Comparison of ENCODE assay signal across 13 cellular contexts in genomic region chr2:196677404-196677803, GRCh38.
A peak's percentile ranks its signal among the peaks of the same experiment; 100 is the strongest.
DNase-seq lines count a peak whose midpoint lies in the region; ATAC-seq and TF ChIP-seq lines count a peak whose summit lies in the region.
"Had no signal": no experiment of that assay in that cellular context is flagged by ENCODE, and none has a peak within 500 bp of the region (broad histone marks: within the 10 kb centered on the region; RNA-seq: fewer than 3 reads in every experiment).

No MANE protein-coding gene starts in this region.

- H3K36me3 ChIP-seq in HEK293 (ENCODE audit: control insufficient read depth in 2 of 2, insufficient read depth in 1 of 2, low read length in 2 of 2): peaks cover 28 to 53% of the 10 kb centered on the region in 2 experiments

- no peak for ATAC-seq in GM19467 (IDR thresholded peaks at IDR 0.05; ENCODE audit: unreplicated experiment)
- no peak for ATAC-seq in HG03196 (IDR thresholded peaks at IDR 0.05; ENCODE audit: unreplicated experiment)
- ATAC-seq in GM21367 (IDR thresholded peaks at IDR 0.05; ENCODE audit: unreplicated experiment): no peak
- ATAC-seq in GM21717 (IDR thresholded peaks at IDR 0.05; ENCODE audit: unreplicated experiment): no peak
- ATAC-seq: activated CD4-positive, alpha-beta T cell treated with anti-CD3 and anti-CD28 coated beads for 36 hours had no signal

- no peak for TF ChIP-seq CTCF in HEK293 (tag by site-specific recombination; IDR thresholded peaks at IDR 0.05)
- TF ChIP-seq CTCF in astrocyte of the cerebellum (IDR thresholded peaks at IDR 0.05; ENCODE audit: low read depth, low read length, missing control alignments): no peak

- peak; percentile 18 for DNase-seq in ACHN
- peak; percentile 49 for DNase-seq in astrocyte of the cerebellum (ENCODE audit: low read depth)
- DNase-seq in inferior parietal cortex (ENCODE audit: extremely low spot score): peak; percentile 6
- DNase-seq: activated CD4-positive, alpha-beta T cell treated with anti-CD3 and anti-CD28 coated beads for 36 hours; C1 segment of cervical spinal cord; cortex of kidney; stimulated activated CD4-positive, alpha-beta T cell treated with anti-CD3 and anti-CD28 coated beads, Interleukin-12 subunit alpha, Interleukin-12 subunit beta, amount 100 ng/mL, for 4 hours had no signal

- in situ Hi-C loops in ACHN (cut with HindIII; ENCODE audit: low pct_ligation_motif_present, low pct_unique_long_range_greater_than_20kb, low sequenced_read_pairs): no loop called here
- in situ Hi-C loops in astrocyte of the cerebellum (cut with HindIII; ENCODE audit: low sequenced_read_pairs): no loop called here

- H3K27ac ChIP-seq in HEK293 (ENCODE audit: extremely low read depth, low read depth, low read length): no peak overlapping the region
- H3K27ac ChIP-seq: SJSA1 had no signal

- H3K9me3 ChIP-seq in HEK293 (ENCODE audit: control insufficient read depth, insufficient read depth, low read depth, low read length): no peaks in the 10 kb centered on the region
- H3K9me3 ChIP-seq: SJSA1 had no signal

- POLR2A ChIA-PET in HEK293 (lab: Yijun Ruan, JAX): no interaction called here

- CTCF ChIA-PET in HEK293 (lab: Yijun Ruan, JAX): no interaction called here

- H3K4me3 ChIP-seq in HEK293 (ENCODE audit: low read depth, low read length): no peak overlapping the region
- no peak overlapping the region for H3K4me3 ChIP-seq in astrocyte of the cerebellum (ENCODE audit: low read depth, low read length)
- H3K4me3 ChIP-seq: SJSA1 had no signal

- no peaks in the 10 kb centered on the region for H3K4me1 ChIP-seq in HEK293 (ENCODE audit: control insufficient read depth, insufficient read depth, low read length)
- H3K4me1 ChIP-seq: SJSA1 had no signal

TF ChIP-seq in HEK293, 187 proteins besides CTCF, POLR2A, EP300 and RAD21:
- TF ChIP-seq ZNF426 (tag by site-specific recombination; IDR thresholded peaks at IDR 0.05): no peak
- TF ChIP-seq ZNF660 (tag by site-specific recombination; IDR thresholded peaks at IDR 0.05): 0 out of 2 replicates have a peak, but pooled peaks have one; percentile 21
